ENCODE assay signal across 1 cellular context in the genomic region with DNA sequence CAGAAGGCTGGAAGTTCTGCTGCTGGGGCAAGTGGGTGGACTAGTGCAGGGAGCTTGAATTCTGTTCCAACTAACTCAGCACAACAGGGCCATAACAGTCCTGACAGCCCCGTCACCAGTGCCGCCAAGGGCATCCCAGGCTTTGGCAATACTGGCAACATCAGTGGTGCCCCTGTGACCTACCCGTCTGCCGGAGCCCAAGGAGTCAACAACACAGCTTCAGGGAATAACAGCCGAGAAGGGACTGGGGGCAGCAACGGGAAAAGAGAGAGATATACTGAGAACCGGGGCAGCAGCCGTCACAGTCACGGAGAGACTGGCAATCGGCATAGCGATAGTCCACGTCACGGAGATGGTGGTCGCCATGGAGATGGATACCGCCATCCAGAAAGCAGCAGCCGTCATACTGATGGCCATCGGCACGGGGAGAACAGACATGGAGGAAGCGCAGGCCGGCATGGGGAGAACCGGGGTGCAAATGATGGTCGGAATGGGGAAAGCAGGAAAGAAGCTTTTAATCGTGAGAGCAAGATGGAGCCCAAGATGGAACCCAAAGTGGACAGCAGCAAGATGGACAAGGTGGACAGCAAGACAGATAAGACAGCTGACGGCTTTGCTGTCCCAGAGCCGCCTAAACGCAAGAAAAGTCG.
TF ChIP-seq lines count a peak whose summit lies in the region.

No MANE protein-coding gene starts in this region.

TF ChIP-seq in A549, 52 proteins besides CTCF, POLR2A, EP300 and RAD21:
- no peak for TF ChIP-seq HDAC2 (IDR thresholded peaks at IDR 0.05)
- TF ChIP-seq, protein P1, sequence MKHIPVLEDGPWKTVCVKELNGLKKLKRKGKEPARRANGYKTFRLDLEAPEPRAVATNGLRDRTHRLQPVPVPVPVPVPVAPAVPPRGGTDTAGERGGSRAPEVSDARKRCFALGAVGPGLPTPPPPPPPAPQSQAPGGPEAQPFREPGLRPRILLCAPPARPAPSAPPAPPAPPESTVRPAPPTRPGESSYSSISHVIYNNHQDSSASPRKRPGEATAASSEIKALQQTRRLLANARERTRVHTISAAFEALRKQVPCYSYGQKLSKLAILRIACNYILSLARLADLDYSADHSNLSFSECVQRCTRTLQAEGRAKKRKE (CRISPR knock-in tag; IDR thresholded peaks at IDR 0.05; ENCODE audit: low read depth) = no peak
- TF ChIP-seq NPAS2 (CRISPR knock-in tag; IDR thresholded peaks at IDR 0.05; ENCODE audit: borderline replicate concordance) = no peak
- no peak for TF ChIP-seq RFX5 (IDR thresholded peaks at IDR 0.05)
- TF ChIP-seq CHD2 (IDR thresholded peaks at IDR 0.05; ENCODE audit: low read length, partially characterized antibody) = no peak
- no peak for TF ChIP-seq BHLHE40 (IDR thresholded peaks at IDR 0.05; ENCODE audit: low read depth, low read length)
- TF ChIP-seq, protein P2, sequence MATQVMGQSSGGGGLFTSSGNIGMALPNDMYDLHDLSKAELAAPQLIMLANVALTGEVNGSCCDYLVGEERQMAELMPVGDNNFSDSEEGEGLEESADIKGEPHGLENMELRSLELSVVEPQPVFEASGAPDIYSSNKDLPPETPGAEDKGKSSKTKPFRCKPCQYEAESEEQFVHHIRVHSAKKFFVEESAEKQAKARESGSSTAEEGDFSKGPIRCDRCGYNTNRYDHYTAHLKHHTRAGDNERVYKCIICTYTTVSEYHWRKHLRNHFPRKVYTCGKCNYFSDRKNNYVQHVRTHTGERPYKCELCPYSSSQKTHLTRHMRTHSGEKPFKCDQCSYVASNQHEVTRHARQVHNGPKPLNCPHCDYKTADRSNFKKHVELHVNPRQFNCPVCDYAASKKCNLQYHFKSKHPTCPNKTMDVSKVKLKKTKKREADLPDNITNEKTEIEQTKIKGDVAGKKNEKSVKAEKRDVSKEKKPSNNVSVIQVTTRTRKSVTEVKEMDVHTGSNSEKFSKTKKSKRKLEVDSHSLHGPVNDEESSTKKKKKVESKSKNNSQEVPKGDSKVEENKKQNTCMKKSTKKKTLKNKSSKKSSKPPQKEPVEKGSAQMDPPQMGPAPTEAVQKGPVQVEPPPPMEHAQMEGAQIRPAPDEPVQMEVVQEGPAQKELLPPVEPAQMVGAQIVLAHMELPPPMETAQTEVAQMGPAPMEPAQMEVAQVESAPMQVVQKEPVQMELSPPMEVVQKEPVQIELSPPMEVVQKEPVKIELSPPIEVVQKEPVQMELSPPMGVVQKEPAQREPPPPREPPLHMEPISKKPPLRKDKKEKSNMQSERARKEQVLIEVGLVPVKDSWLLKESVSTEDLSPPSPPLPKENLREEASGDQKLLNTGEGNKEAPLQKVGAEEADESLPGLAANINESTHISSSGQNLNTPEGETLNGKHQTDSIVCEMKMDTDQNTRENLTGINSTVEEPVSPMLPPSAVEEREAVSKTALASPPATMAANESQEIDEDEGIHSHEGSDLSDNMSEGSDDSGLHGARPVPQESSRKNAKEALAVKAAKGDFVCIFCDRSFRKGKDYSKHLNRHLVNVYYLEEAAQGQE (IDR thresholded peaks at IDR 0.05) = no peak
- TF ChIP-seq SREBF2 (IDR thresholded peaks at IDR 0.05) = no peak
- TF ChIP-seq KDM1A (IDR thresholded peaks at IDR 0.05; ENCODE audit: low read depth) = no peak
- TF ChIP-seq TFCP2L1 (CRISPR knock-in tag; IDR thresholded peaks at IDR 0.05) = no peak
- TF ChIP-seq, protein P3, sequence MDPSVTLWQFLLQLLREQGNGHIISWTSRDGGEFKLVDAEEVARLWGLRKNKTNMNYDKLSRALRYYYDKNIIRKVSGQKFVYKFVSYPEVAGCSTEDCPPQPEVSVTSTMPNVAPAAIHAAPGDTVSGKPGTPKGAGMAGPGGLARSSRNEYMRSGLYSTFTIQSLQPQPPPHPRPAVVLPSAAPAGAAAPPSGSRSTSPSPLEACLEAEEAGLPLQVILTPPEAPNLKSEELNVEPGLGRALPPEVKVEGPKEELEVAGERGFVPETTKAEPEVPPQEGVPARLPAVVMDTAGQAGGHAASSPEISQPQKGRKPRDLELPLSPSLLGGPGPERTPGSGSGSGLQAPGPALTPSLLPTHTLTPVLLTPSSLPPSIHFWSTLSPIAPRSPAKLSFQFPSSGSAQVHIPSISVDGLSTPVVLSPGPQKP (IDR thresholded peaks at IDR 0.05; ENCODE audit: low read depth, low read length) = no peak
- TF ChIP-seq, protein P4, sequence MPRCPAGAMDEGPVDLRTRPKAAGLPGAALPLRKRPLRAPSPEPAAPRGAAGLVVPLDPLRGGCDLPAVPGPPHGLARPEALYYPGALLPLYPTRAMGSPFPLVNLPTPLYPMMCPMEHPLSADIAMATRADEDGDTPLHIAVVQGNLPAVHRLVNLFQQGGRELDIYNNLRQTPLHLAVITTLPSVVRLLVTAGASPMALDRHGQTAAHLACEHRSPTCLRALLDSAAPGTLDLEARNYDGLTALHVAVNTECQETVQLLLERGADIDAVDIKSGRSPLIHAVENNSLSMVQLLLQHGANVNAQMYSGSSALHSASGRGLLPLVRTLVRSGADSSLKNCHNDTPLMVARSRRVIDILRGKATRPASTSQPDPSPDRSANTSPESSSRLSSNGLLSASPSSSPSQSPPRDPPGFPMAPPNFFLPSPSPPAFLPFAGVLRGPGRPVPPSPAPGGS (IDR thresholded peaks at IDR 0.05) = no peak
- no peak for TF ChIP-seq JUNB (IDR thresholded peaks at IDR 0.05)
- TF ChIP-seq CHD4 (IDR thresholded peaks at IDR 0.05; ENCODE audit: borderline replicate concordance) = no peak
- TF ChIP-seq, protein P5, sequence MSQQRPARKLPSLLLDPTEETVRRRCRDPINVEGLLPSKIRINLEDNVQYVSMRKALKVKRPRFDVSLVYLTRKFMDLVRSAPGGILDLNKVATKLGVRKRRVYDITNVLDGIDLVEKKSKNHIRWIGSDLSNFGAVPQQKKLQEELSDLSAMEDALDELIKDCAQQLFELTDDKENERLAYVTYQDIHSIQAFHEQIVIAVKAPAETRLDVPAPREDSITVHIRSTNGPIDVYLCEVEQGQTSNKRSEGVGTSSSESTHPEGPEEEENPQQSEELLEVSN (IDR thresholded peaks at IDR 0.05; ENCODE audit: borderline replicate concordance, low read depth) = no peak
